ENCODE assay signal across 1 cellular context in the genomic region with DNA sequence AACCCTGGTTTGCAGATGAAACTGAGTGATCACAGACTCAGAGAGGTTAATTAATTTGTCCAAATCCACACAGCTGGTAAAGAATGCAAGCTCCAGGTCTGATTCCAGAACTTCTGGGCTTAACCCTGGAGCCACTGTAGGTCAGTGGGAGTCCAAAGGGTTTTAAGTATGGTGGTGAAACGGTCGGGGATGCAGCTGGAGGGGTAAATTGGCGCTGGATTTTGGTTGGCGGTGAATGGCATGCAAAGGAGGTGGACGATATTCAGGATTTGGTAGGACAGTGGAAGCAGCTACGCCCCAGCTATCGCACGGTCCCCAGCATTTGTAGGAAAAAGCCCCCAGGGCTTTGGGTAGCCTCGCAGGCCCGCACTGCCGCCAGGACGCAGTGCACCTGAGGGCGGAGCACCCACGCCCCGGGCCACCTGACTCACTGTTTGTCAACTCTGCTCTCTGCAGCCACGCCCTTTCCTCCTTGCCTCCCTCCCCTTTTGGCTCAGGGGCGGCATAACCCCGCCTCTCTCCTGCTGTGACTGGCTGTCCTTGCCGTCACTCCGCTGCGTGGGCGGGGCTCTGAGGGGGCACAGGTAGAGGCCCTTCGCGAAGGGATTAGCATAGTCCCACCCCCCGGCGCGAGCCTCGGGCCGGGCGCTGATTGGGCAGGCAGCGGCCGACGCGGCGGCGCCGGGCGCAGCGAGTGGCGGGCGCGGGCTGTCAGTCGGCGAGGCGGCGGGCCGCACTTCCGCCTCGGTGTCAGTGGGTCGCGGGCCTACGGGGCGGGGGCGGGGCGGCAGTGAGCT.
TF ChIP-seq lines count a peak whose summit lies in the region.

A gene (plus strand): TSS at position 750 of the 797 bp plus-strand sequence. CDS start 17,664 bp downstream, outside the sequence.

TF ChIP-seq in HepG2, 621 proteins besides CTCF, POLR2A, EP300 and RAD21 (continued from another document and continues in another):
- TF ChIP-seq, protein P1, sequence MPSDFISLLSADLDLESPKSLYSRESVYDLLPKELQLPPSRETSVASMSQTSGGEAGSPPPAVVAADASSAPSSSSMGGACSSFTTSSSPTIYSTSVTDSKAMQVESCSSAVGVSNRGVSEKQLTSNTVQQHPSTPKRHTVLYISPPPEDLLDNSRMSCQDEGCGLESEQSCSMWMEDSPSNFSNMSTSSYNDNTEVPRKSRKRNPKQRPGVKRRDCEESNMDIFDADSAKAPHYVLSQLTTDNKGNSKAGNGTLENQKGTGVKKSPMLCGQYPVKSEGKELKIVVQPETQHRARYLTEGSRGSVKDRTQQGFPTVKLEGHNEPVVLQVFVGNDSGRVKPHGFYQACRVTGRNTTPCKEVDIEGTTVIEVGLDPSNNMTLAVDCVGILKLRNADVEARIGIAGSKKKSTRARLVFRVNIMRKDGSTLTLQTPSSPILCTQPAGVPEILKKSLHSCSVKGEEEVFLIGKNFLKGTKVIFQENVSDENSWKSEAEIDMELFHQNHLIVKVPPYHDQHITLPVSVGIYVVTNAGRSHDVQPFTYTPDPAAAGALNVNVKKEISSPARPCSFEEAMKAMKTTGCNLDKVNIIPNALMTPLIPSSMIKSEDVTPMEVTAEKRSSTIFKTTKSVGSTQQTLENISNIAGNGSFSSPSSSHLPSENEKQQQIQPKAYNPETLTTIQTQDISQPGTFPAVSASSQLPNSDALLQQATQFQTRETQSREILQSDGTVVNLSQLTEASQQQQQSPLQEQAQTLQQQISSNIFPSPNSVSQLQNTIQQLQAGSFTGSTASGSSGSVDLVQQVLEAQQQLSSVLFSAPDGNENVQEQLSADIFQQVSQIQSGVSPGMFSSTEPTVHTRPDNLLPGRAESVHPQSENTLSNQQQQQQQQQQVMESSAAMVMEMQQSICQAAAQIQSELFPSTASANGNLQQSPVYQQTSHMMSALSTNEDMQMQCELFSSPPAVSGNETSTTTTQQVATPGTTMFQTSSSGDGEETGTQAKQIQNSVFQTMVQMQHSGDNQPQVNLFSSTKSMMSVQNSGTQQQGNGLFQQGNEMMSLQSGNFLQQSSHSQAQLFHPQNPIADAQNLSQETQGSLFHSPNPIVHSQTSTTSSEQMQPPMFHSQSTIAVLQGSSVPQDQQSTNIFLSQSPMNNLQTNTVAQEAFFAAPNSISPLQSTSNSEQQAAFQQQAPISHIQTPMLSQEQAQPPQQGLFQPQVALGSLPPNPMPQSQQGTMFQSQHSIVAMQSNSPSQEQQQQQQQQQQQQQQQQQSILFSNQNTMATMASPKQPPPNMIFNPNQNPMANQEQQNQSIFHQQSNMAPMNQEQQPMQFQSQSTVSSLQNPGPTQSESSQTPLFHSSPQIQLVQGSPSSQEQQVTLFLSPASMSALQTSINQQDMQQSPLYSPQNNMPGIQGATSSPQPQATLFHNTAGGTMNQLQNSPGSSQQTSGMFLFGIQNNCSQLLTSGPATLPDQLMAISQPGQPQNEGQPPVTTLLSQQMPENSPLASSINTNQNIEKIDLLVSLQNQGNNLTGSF (CRISPR knock-in tag; IDR thresholded peaks at IDR 0.05): no peak
- TF ChIP-seq, protein P2, sequence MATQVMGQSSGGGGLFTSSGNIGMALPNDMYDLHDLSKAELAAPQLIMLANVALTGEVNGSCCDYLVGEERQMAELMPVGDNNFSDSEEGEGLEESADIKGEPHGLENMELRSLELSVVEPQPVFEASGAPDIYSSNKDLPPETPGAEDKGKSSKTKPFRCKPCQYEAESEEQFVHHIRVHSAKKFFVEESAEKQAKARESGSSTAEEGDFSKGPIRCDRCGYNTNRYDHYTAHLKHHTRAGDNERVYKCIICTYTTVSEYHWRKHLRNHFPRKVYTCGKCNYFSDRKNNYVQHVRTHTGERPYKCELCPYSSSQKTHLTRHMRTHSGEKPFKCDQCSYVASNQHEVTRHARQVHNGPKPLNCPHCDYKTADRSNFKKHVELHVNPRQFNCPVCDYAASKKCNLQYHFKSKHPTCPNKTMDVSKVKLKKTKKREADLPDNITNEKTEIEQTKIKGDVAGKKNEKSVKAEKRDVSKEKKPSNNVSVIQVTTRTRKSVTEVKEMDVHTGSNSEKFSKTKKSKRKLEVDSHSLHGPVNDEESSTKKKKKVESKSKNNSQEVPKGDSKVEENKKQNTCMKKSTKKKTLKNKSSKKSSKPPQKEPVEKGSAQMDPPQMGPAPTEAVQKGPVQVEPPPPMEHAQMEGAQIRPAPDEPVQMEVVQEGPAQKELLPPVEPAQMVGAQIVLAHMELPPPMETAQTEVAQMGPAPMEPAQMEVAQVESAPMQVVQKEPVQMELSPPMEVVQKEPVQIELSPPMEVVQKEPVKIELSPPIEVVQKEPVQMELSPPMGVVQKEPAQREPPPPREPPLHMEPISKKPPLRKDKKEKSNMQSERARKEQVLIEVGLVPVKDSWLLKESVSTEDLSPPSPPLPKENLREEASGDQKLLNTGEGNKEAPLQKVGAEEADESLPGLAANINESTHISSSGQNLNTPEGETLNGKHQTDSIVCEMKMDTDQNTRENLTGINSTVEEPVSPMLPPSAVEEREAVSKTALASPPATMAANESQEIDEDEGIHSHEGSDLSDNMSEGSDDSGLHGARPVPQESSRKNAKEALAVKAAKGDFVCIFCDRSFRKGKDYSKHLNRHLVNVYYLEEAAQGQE (IDR thresholded peaks at IDR 0.05; ENCODE audit: borderline replicate concordance in 1 of 2, low read depth in 1 of 2, low read length in 2 of 2): 0 out of 4 replicates have a peak, but pooled peaks of 1 of the 2 experiments have one; percentile 39
- TF ChIP-seq ZFP90 (CRISPR knock-in tag; IDR thresholded peaks at IDR 0.05; ENCODE audit: borderline replicate concordance): peak; percentile 81; the same call in 1 of the 2 replicates
- no peak for TF ChIP-seq ZNF879 (CRISPR knock-in tag; IDR thresholded peaks at IDR 0.05)
- no peak for TF ChIP-seq ATM (IDR thresholded peaks at IDR 0.05; ENCODE audit: borderline replicate concordance)
- TF ChIP-seq MLLT10 (CRISPR knock-in tag; IDR thresholded peaks at IDR 0.05): no peak
- TF ChIP-seq, protein P3, sequence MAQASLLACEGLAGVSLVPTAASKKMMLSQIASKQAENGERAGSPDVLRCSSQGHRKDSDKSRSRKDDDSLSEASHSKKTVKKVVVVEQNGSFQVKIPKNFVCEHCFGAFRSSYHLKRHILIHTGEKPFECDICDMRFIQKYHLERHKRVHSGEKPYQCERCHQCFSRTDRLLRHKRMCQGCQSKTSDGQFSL (CRISPR knock-in tag; IDR thresholded peaks at IDR 0.05): no peak
- TF ChIP-seq PHB2 (IDR thresholded peaks at IDR 0.05; ENCODE audit: partially characterized antibody): no peak
- TF ChIP-seq ZNF251 (CRISPR knock-in tag; IDR thresholded peaks at IDR 0.05): peak; percentile 70; the same call in 1 of the 2 replicates
- TF ChIP-seq ZNF598 (CRISPR knock-in tag; IDR thresholded peaks at IDR 0.05; ENCODE audit: borderline replicate concordance): peak; percentile 71; the same call in 1 of the 2 replicates
- TF ChIP-seq, protein P4, sequence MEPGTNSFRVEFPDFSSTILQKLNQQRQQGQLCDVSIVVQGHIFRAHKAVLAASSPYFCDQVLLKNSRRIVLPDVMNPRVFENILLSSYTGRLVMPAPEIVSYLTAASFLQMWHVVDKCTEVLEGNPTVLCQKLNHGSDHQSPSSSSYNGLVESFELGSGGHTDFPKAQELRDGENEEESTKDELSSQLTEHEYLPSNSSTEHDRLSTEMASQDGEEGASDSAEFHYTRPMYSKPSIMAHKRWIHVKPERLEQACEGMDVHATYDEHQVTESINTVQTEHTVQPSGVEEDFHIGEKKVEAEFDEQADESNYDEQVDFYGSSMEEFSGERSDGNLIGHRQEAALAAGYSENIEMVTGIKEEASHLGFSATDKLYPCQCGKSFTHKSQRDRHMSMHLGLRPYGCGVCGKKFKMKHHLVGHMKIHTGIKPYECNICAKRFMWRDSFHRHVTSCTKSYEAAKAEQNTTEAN (CRISPR knock-in tag; conservative IDR thresholded peaks at IDR 0.05): no peak
- no peak for TF ChIP-seq ARNT (IDR thresholded peaks at IDR 0.05)
- peak; percentile 74 for TF ChIP-seq ELF3 (CRISPR knock-in tag; IDR thresholded peaks at IDR 0.05)
- TF ChIP-seq, protein P5, sequence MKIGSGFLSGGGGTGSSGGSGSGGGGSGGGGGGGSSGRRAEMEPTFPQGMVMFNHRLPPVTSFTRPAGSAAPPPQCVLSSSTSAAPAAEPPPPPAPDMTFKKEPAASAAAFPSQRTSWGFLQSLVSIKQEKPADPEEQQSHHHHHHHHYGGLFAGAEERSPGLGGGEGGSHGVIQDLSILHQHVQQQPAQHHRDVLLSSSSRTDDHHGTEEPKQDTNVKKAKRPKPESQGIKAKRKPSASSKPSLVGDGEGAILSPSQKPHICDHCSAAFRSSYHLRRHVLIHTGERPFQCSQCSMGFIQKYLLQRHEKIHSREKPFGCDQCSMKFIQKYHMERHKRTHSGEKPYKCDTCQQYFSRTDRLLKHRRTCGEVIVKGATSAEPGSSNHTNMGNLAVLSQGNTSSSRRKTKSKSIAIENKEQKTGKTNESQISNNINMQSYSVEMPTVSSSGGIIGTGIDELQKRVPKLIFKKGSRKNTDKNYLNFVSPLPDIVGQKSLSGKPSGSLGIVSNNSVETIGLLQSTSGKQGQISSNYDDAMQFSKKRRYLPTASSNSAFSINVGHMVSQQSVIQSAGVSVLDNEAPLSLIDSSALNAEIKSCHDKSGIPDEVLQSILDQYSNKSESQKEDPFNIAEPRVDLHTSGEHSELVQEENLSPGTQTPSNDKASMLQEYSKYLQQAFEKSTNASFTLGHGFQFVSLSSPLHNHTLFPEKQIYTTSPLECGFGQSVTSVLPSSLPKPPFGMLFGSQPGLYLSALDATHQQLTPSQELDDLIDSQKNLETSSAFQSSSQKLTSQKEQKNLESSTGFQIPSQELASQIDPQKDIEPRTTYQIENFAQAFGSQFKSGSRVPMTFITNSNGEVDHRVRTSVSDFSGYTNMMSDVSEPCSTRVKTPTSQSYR (CRISPR knock-in tag; IDR thresholded peaks at IDR 0.05; ENCODE audit: borderline replicate concordance): no peak; the same call in 1 of the 2 replicates
- peak; percentile 51; the same call in 1 of the 2 replicates for TF ChIP-seq TMF1 (CRISPR knock-in tag; IDR thresholded peaks at IDR 0.05; ENCODE audit: low read depth)
- peak; percentile 51; the same call in 1 of the 2 replicates for TF ChIP-seq ZMYM4 (CRISPR knock-in tag; IDR thresholded peaks at IDR 0.05)
- TF ChIP-seq ZSCAN25 (CRISPR knock-in tag; IDR thresholded peaks at IDR 0.05): no peak; the same call in none of the 2 replicates
- no peak for TF ChIP-seq KDM3A (CRISPR knock-in tag; IDR thresholded peaks at IDR 0.05; ENCODE audit: low read depth)
- peak; percentile 10; the same call in 1 of the 2 replicates for TF ChIP-seq PHF20 (CRISPR knock-in tag; IDR thresholded peaks at IDR 0.05)
- no peak for TF ChIP-seq ZNF484 (CRISPR knock-in tag; IDR thresholded peaks at IDR 0.05; ENCODE audit: borderline replicate concordance, low read depth)
- no peak for TF ChIP-seq ZNF703 (CRISPR knock-in tag; IDR thresholded peaks at IDR 0.05; ENCODE audit: borderline replicate concordance)
- peak; percentile 38 for TF ChIP-seq YY1 (IDR thresholded peaks at IDR 0.05; ENCODE audit: insufficient read depth, insufficient replicate concordance, low read depth, low read length)
- TF ChIP-seq MAF1 (CRISPR knock-in tag; IDR thresholded peaks at IDR 0.05; ENCODE audit: borderline replicate concordance): no peak
- 0 out of 2 replicates have a peak, but pooled peaks have one; percentile 36 for TF ChIP-seq JUN (CRISPR knock-in tag; IDR thresholded peaks at IDR 0.05)
- 0 out of 2 replicates have a peak, but pooled peaks have one; percentile 12 for TF ChIP-seq RELA (CRISPR knock-in tag; IDR thresholded peaks at IDR 0.05)
- no peak; the same call in 1 of the 2 replicates for TF ChIP-seq CHCHD3 (CRISPR knock-in tag; IDR thresholded peaks at IDR 0.05)
- TF ChIP-seq ZNF12 (CRISPR knock-in tag; IDR thresholded peaks at IDR 0.05): no peak
- peak; percentile 80 for TF ChIP-seq NR2C2 (CRISPR knock-in tag; IDR thresholded peaks at IDR 0.05; ENCODE audit: borderline replicate concordance)
- TF ChIP-seq CENPT (CRISPR knock-in tag; IDR thresholded peaks at IDR 0.05; ENCODE audit: low read depth): no peak
- TF ChIP-seq, protein P6, sequence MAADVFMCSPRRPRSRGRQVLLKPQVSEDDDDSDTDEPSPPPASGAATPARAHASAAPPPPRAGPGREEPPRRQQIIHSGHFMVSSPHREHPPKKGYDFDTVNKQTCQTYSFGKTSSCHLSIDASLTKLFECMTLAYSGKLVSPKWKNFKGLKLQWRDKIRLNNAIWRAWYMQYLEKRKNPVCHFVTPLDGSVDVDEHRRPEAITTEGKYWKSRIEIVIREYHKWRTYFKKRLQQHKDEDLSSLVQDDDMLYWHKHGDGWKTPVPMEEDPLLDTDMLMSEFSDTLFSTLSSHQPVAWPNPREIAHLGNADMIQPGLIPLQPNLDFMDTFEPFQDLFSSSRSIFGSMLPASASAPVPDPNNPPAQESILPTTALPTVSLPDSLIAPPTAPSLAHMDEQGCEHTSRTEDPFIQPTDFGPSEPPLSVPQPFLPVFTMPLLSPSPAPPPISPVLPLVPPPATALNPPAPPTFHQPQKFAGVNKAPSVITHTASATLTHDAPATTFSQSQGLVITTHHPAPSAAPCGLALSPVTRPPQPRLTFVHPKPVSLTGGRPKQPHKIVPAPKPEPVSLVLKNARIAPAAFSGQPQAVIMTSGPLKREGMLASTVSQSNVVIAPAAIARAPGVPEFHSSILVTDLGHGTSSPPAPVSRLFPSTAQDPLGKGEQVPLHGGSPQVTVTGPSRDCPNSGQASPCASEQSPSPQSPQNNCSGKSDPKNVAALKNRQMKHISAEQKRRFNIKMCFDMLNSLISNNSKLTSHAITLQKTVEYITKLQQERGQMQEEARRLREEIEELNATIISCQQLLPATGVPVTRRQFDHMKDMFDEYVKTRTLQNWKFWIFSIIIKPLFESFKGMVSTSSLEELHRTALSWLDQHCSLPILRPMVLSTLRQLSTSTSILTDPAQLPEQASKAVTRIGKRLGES (CRISPR knock-in tag; IDR thresholded peaks at IDR 0.05; ENCODE audit: borderline replicate concordance): no peak
- no peak; the same call in 1 of the 2 replicates for TF ChIP-seq ZMAT3 (CRISPR knock-in tag; conservative IDR thresholded peaks at IDR 0.05)
- TF ChIP-seq, protein P7, sequence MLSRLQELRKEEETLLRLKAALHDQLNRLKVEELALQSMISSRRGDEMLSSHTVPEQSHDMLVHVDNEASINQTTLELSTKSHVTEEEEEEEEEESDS (CRISPR knock-in tag; IDR thresholded peaks at IDR 0.05; ENCODE audit: borderline replicate concordance): peak; percentile 73; the same call in 1 of the 2 replicates
- no peak for TF ChIP-seq FOXP1 (IDR thresholded peaks at IDR 0.05)
- TF ChIP-seq FOXP1 (CRISPR knock-in tag; IDR thresholded peaks at IDR 0.05): peak; percentile 86
- TF ChIP-seq, protein P8, sequence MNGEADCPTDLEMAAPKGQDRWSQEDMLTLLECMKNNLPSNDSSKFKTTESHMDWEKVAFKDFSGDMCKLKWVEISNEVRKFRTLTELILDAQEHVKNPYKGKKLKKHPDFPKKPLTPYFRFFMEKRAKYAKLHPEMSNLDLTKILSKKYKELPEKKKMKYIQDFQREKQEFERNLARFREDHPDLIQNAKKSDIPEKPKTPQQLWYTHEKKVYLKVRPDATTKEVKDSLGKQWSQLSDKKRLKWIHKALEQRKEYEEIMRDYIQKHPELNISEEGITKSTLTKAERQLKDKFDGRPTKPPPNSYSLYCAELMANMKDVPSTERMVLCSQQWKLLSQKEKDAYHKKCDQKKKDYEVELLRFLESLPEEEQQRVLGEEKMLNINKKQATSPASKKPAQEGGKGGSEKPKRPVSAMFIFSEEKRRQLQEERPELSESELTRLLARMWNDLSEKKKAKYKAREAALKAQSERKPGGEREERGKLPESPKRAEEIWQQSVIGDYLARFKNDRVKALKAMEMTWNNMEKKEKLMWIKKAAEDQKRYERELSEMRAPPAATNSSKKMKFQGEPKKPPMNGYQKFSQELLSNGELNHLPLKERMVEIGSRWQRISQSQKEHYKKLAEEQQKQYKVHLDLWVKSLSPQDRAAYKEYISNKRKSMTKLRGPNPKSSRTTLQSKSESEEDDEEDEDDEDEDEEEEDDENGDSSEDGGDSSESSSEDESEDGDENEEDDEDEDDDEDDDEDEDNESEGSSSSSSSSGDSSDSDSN (CRISPR knock-in tag; IDR thresholded peaks at IDR 0.05): peak; percentile 13; the same call in 1 of the 2 replicates
- no peak for TF ChIP-seq ZNF354B (CRISPR knock-in tag; IDR thresholded peaks at IDR 0.05)
- peak; percentile 78; the same call in 1 of the 2 replicates for TF ChIP-seq FOXK2 (IDR thresholded peaks at IDR 0.05)
